11 cellular contexts compared by ENCODE assay signal in the genomic region with DNA sequence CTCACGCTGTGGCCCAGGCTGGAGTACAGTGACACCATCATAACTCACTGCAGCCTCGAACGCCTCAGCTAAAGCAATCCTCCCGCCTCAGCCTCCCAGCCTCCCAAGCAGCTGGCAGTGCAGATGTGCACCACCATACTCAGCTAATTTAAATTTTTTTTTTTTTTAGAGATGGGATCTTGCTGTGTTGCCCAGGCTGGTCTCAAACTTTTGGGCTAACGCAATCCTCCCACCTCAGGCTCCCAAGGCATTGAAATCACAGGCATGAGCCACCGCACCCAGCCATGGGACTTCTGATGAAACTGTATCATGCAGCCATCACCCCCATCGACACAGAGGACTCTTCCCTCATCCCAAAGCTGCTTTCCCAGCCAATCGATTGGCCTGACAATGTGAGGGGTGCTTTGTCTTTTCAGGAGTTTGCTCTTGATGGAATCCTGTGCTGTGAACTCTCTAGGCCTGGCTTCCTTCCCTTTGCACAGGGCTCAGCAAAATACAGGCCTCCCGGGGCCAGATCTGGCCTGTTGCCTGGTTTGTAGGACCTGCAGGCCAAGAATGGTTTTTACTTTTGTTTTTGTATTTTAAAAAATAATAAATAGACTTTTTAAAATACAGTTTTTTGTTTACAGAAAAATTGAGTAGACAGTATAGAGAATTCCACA. TPM values are rescaled to one million over a fixed set of nuclear protein-coding genes. Genes with fewer than 3 reads are reported as not detected.
DNase-seq lines count a peak whose midpoint lies in the region; ATAC-seq and TF ChIP-seq lines count a peak whose summit lies in the region.
"Had no signal": no experiment of that assay in that cellular context is flagged by ENCODE, and none has a peak within 500 bp of the region (broad histone marks: within the 10 kb centered on the region; RNA-seq: fewer than 3 reads in every experiment).

No MANE protein-coding gene starts in this region.

- TF ChIP-seq CTCF in body of pancreas (IDR thresholded peaks at IDR 0.05), result no peak
- TF ChIP-seq CTCF in spleen (IDR thresholded peaks at IDR 0.05 in 8 of 11, conservative IDR thresholded peaks at IDR 0.05 in 3 of 11), result no peak
- TF ChIP-seq CTCF in progenitor cell of endocrine pancreas (IDR thresholded peaks at IDR 0.05; ENCODE audit: unreplicated experiment), result no peak

- 79% methylated on average over 9 of the region's 9 CpGs for WGBS in body of pancreas, 2 donors
- WGBS in spleen, 5 donors, result 68 to 82% (median 75%) methylated on average over 9 of the region's 9 CpGs

- H3K27me3 Mint-ChIP-seq in progenitor cell of endocrine pancreas, result peaks cover 4% of the 10 kb centered on the region
- peaks cover 3% of the 10 kb centered on the region for H3K27me3 Mint-ChIP-seq in activated CD8-positive, alpha-beta memory T cell treated with anti-CD3 and anti-CD28 coated beads, Interleukin-2, amount 10 ng/mL, durations not matched to agents 7 days and 5 days

- H3K36me3 Mint-ChIP-seq in progenitor cell of endocrine pancreas (ENCODE audit: insufficient read depth), result no peaks in the 10 kb centered on the region
- H3K36me3 Mint-ChIP-seq in activated CD8-positive, alpha-beta memory T cell treated with anti-CD3 and anti-CD28 coated beads, Interleukin-2, amount 10 ng/mL, durations not matched to agents 7 days and 5 days, result no peaks in the 10 kb centered on the region

- peaks cover 5% of the 10 kb centered on the region for H3K4me1 ChIP-seq in body of pancreas
- H3K4me1 ChIP-seq in spleen, result peaks cover 0 to 45% (median 22%) of the 10 kb centered on the region in 6 donors

- no peaks in the 10 kb centered on the region for H3K27me3 ChIP-seq in body of pancreas
- no peaks in the 10 kb centered on the region for H3K27me3 ChIP-seq in spleen (replicated peaks in 1 of 7)

- no peak for ATAC-seq in body of pancreas
- no peak for ATAC-seq in activated CD8-positive, alpha-beta memory T cell treated with anti-CD3 and anti-CD28 coated beads, Interleukin-2, amount 10 ng/mL, durations not matched to agents 7 days and 5 days

- H3K9me3 Mint-ChIP-seq in progenitor cell of endocrine pancreas (ENCODE audit: low read depth), result no peaks in the 10 kb centered on the region
- H3K9me3 Mint-ChIP-seq in activated CD8-positive, alpha-beta memory T cell treated with anti-CD3 and anti-CD28 coated beads, Interleukin-2, amount 10 ng/mL, durations not matched to agents 7 days and 5 days (ENCODE audit: low read depth), result no peaks in the 10 kb centered on the region
- H3K9me3 Mint-ChIP-seq: immature natural killer cell had no signal

- CTCF ChIA-PET in activated CD8-positive, alpha-beta memory T cell treated with anti-CD3 and anti-CD28 coated beads, Interleukin-2, amount 10 ng/mL, durations not matched to agents 7 days and 5 days (lab: Charles Lee), result no interaction called here

- H3K4me3 Mint-ChIP-seq in progenitor cell of endocrine pancreas (ENCODE audit: low read depth), result no peak overlapping the region
- H3K4me3 Mint-ChIP-seq in activated CD8-positive, alpha-beta memory T cell treated with anti-CD3 and anti-CD28 coated beads, Interleukin-2, amount 10 ng/mL, durations not matched to agents 7 days and 5 days, result no peak overlapping the region
- H3K4me3 Mint-ChIP-seq: immature natural killer cell had no signal

- intact Hi-C loops in body of pancreas (cut with DNase I), result no loop called here
- intact Hi-C loops in spleen (cut with DNase I; ENCODE audit: low total_unique reads), result no loop called here

- H3K9me3 ChIP-seq in body of pancreas, result no peaks in the 10 kb centered on the region
- peaks cover 0 to 7% (median 0%) of the 10 kb centered on the region in 8 donors for H3K9me3 ChIP-seq in spleen

- H3K4me3 ChIP-seq in body of pancreas (no peak overlapping the region), spleen (no peak overlapping the region)

- peak; percentile 13 for DNase-seq in GOT3 (lab: John Stamatoyannopoulos, UW)
- DNase-seq in body of pancreas, result peak; percentile 35 to 65 (median 56)
- DNase-seq in hepatic stellate cell (ENCODE audit: low spot score), result peak; percentile 77
- DNase-seq in spleen, result no peak
- DNase-seq in progenitor cell of endocrine pancreas (ENCODE audit: low spot score, unreplicated experiment), result no peak
- DNase-seq in activated CD8-positive, alpha-beta memory T cell treated with anti-CD3 and anti-CD28 coated beads, Interleukin-2, amount 10 ng/mL, durations not matched to agents 7 days and 5 days, result no peak
- DNase-seq in iPS-NIHi7 (ENCODE audit: extremely low spot score), result no peak
- DNase-seq in amniotic stem cell (lab: John Stamatoyannopoulos, UW), result no peak
- DNase-seq: activated CD4-positive, alpha-beta T cell treated with anti-CD3 and anti-CD28 coated beads for 4 hours; immature natural killer cell; MM.1S had no signal

- TF ChIP-seq POLR2A in body of pancreas (IDR thresholded peaks at IDR 0.05) (no peak), spleen (IDR thresholded peaks at IDR 0.05) (no peak)

- H3K27ac ChIP-seq in body of pancreas, result peak overlapping the region in 2 of 4 donors; percentile 50 to 61
- peak overlapping the region; percentile 28 to 87 (median 74) for H3K27ac ChIP-seq in spleen

- no peak overlapping the region for H3K27ac Mint-ChIP-seq in progenitor cell of endocrine pancreas
- H3K27ac Mint-ChIP-seq in activated CD8-positive, alpha-beta memory T cell treated with anti-CD3 and anti-CD28 coated beads, Interleukin-2, amount 10 ng/mL, durations not matched to agents 7 days and 5 days, result no peak overlapping the region
- H3K27ac Mint-ChIP-seq: immature natural killer cell had no signal

- H3K36me3 ChIP-seq in body of pancreas (replicated peaks in 1 of 2; ENCODE audit: insufficient read depth in 1 of 2, low read depth in 2 of 2) (no peaks in the 10 kb centered on the region), spleen (no peaks in the 10 kb centered on the region)

- H3K4me1 Mint-ChIP-seq in progenitor cell of endocrine pancreas (ENCODE audit: low read depth), result peaks cover 3% of the 10 kb centered on the region
- H3K4me1 Mint-ChIP-seq in activated CD8-positive, alpha-beta memory T cell treated with anti-CD3 and anti-CD28 coated beads, Interleukin-2, amount 10 ng/mL, durations not matched to agents 7 days and 5 days, result no peaks in the 10 kb centered on the region
- H3K4me1 Mint-ChIP-seq: immature natural killer cell had no signal

RNA-seq across cellular contexts. Expression of a gene that starts 59.6 kb away (rescaled TPM):
- 100 to 1,000 TPM in 1 of 2 donors, 10 to 100 TPM in 1; 53.7 to 397 TPM for total RNA-seq in body of pancreas
- total RNA-seq in spleen, result 100 to 1,000 TPM; 145 to 236 (median 174) TPM
- polyA plus RNA-seq in spleen, result 10 to 100 TPM; 13.2 to 60.6 (median 17.2) TPM
- total RNA-seq in progenitor cell of endocrine pancreas, result 218 and 251 TPM in 2 replicates
- 10 to 100 TPM; 84.6 to 99.4 TPM for total RNA-seq in activated CD8-positive, alpha-beta memory T cell treated with anti-CD3 and anti-CD28 coated beads, Interleukin-2, amount 10 ng/mL, durations not matched to agents 7 days and 5 days

Comparison
In these comparisons a context has a peak if more than half of its experiments do, and no peak if none do; other contexts are left out.
1. DNase-seq: peak in GOT3 (single experiment), body of pancreas (4 of 4) and hepatic stellate cell (single experiment); none in spleen (single experiment), progenitor cell of endocrine pancreas (single experiment), activated CD8-positive, alpha-beta memory T cell treated with anti-CD3 and anti-CD28 coated beads, Interleukin-2, amount 10 ng/mL, durations not matched to agents 7 days and 5 days (single experiment), iPS-NIHi7 (single experiment) and amniotic stem cell (single experiment).